8 cellular contexts compared by ENCODE assay signal in genomic region chr11:8099291-8099899, GRCh38. TPM values are rescaled to one million over a fixed set of nuclear protein-coding genes. Genes with fewer than 3 reads are reported as not detected.
DNase-seq lines count a peak whose midpoint lies in the region; ATAC-seq, FAIRE-seq and TF ChIP-seq lines count a peak whose summit lies in the region.

No MANE protein-coding gene starts in this region.

- peak; percentile 82 to 92 for ATAC-seq in A549
- ATAC-seq in psoas muscle: peak; percentile 73 to 91 (median 76)
- no peak for ATAC-seq in HG02938 (IDR thresholded peaks at IDR 0.05; ENCODE audit: unreplicated experiment)

- H3K4me2 ChIP-seq in A549: no peak overlapping the region

- no peaks in the 10 kb centered on the region for H3K9me3 Mint-ChIP-seq in activated naive CD4-positive, alpha-beta T cell treated with anti-CD3 and anti-CD28 coated beads, Interleukin-2, amount 10 ng/mL, durations not matched to agents 7 days and 5 days

- CTCF ChIA-PET in A549 (lab: Yijun Ruan, JAX): interaction anchor here (0.6 to 30.1 kb wide), 53 partner anchors 10 to 1003 kb away, joined by 3 to 644 read pairs (median 5); partner anchors contain the start of genes EIF3F and TUB
- CTCF ChIA-PET in activated naive CD4-positive, alpha-beta T cell treated with anti-CD3 and anti-CD28 coated beads, Interleukin-2, amount 10 ng/mL, durations not matched to agents 7 days and 5 days (lab: Charles Lee): interaction anchor here (0.6 to 16.1 kb wide), 29 partner anchors 9 to 468 kb away, joined by 3 to 217 read pairs (median 4); partner anchors contain the start of gene EIF3F

- peak; percentile 56 to 80 for DNase-seq in A549 (ENCODE audit: low read depth in 1 of 2, low spot score in 1 of 2)
- DNase-seq in HT-29 (ENCODE audit: low spot score): peak; percentile 94
- peak; percentile 21 to 54 for DNase-seq in SJSA1 (ENCODE audit: low read depth in 1 of 2, low spot score in 2 of 2)
- peak; percentile 83 for DNase-seq in activated naive CD4-positive, alpha-beta T cell treated with anti-CD3 and anti-CD28 coated beads, Interleukin-2, amount 10 ng/mL, durations not matched to agents 7 days and 5 days
- DNase-seq in head of caudate nucleus: peak in 41 of 42 donors; percentile 69 to 94 (median 85)
- peak; percentile 77 to 85 for DNase-seq in psoas muscle

- H3K27me3 ChIP-seq in SJSA1 (replicated peaks): no peaks in the 10 kb centered on the region
- no peaks in the 10 kb centered on the region for H3K27me3 ChIP-seq in psoas muscle (ENCODE audit: insufficient read depth in 3 of 3, low read length in 2 of 3)

- FAIRE-seq in A549 (lab: Jason Lieb, UNC): peak; percentile 73

- H3K36me3 Mint-ChIP-seq in activated naive CD4-positive, alpha-beta T cell treated with anti-CD3 and anti-CD28 coated beads, Interleukin-2, amount 10 ng/mL, durations not matched to agents 7 days and 5 days: no peaks in the 10 kb centered on the region

- no peak overlapping the region for H3K27ac Mint-ChIP-seq in activated naive CD4-positive, alpha-beta T cell treated with anti-CD3 and anti-CD28 coated beads, Interleukin-2, amount 10 ng/mL, durations not matched to agents 7 days and 5 days

- TF ChIP-seq POLR2A in A549 (IDR thresholded peaks at IDR 0.05; ENCODE audit: low read length): no peak

- H3K9me3 ChIP-seq in A549 (no peaks in the 10 kb centered on the region), SJSA1 (replicated peaks) (no peaks in the 10 kb centered on the region), psoas muscle (no peaks in the 10 kb centered on the region)

- H3K27ac ChIP-seq in A549 (no peak overlapping the region), SJSA1 (no peak overlapping the region), psoas muscle (no peak overlapping the region)

- intact Hi-C loops in head of caudate nucleus (cut with DNase I): no loop called here
- intact Hi-C loops in psoas muscle (cut with DNase I): loop anchor here in 1 of 2 donors (1.0 to 5.0 kb wide), 3 partner anchors 66 to 1002 kb away; no protein-coding TSS in a partner anchor

- POLR2A ChIA-PET in A549 (lab: Yijun Ruan, JAX): interaction anchor here (1.0 to 1.2 kb wide), 3 partner anchors 66 to 112 kb away, joined by 4 to 5 read pairs (median 4); partner anchors contain the start of gene EIF3F

- H3K27me3 Mint-ChIP-seq in activated naive CD4-positive, alpha-beta T cell treated with anti-CD3 and anti-CD28 coated beads, Interleukin-2, amount 10 ng/mL, durations not matched to agents 7 days and 5 days: no peaks in the 10 kb centered on the region

- no peak for TF ChIP-seq EP300 in A549 (IDR thresholded peaks at IDR 0.05)

- H3K4me3 ChIP-seq in A549 (no peak overlapping the region), SJSA1 (no peak overlapping the region), psoas muscle (no peak overlapping the region)

- 34% methylated on average over 3 of the region's 3 CpGs for WGBS in A549 (ENCODE audit: missing lambda C conversion rate)
- 46 to 57% (median 48%) methylated on average over 3 of the region's 3 CpGs for WGBS in psoas muscle, 3 donors

- TF ChIP-seq RAD21 in A549 (conservative IDR thresholded peaks at IDR 0.05 in 1 of 2, IDR thresholded peaks at IDR 0.05 in 1 of 2): peak; percentile 86

- no peaks in the 10 kb centered on the region for H3K4me1 Mint-ChIP-seq in activated naive CD4-positive, alpha-beta T cell treated with anti-CD3 and anti-CD28 coated beads, Interleukin-2, amount 10 ng/mL, durations not matched to agents 7 days and 5 days

- no peak overlapping the region for H3K4me3 Mint-ChIP-seq in activated naive CD4-positive, alpha-beta T cell treated with anti-CD3 and anti-CD28 coated beads, Interleukin-2, amount 10 ng/mL, durations not matched to agents 7 days and 5 days

- H3K4me1 ChIP-seq in A549: no peaks in the 10 kb centered on the region
- no peaks in the 10 kb centered on the region for H3K4me1 ChIP-seq in SJSA1 (replicated peaks)
- H3K4me1 ChIP-seq in psoas muscle: no peaks in the 10 kb centered on the region

- TF ChIP-seq CTCF in A549 (IDR thresholded peaks at IDR 0.05): peak; percentile 85
- TF ChIP-seq CTCF in GM12873 (IDR thresholded peaks at IDR 0.05; ENCODE audit: insufficient read depth, low read depth, low read length, missing control alignments): peak; percentile 76
- TF ChIP-seq CTCF in psoas muscle (IDR thresholded peaks at IDR 0.05): peak; percentile 83

- H3K36me3 ChIP-seq in SJSA1 (no peaks in the 10 kb centered on the region), psoas muscle (ENCODE audit: insufficient read depth in 1 of 2, low read depth in 1 of 2) (peaks cover 0 to 5% of the 10 kb centered on the region in 2 donors)

TF ChIP-seq in A549, 52 proteins besides CTCF, POLR2A, EP300 and RAD21:
- no peak for TF ChIP-seq HDAC2 (IDR thresholded peaks at IDR 0.05)
- no peak for TF ChIP-seq ZNF302 (CRISPR knock-in tag; IDR thresholded peaks at IDR 0.05)
- TF ChIP-seq FOXS1 (CRISPR knock-in tag; IDR thresholded peaks at IDR 0.05): no peak
- no peak for TF ChIP-seq FOSB (CRISPR knock-in tag; IDR thresholded peaks at IDR 0.05)
- peak; percentile 74 for TF ChIP-seq SMC3 (IDR thresholded peaks at IDR 0.05)
- no peak for TF ChIP-seq EHMT2 (IDR thresholded peaks at IDR 0.05; ENCODE audit: low read depth)

RNA-seq across cellular contexts. Expression of gene TUB, which starts 18.4 kb away (rescaled TPM):
- polyA plus RNA-seq in A549 (2011; rRNA removed) (11.3 and 11.7 TPM in 2 replicates), A549 (2017; fragmentation: RNase III; extraction: RNeasy Plus Mini Kit Qiagen cat#74134 plus additional on column Dnase treatment) (12.5 to 13.2 TPM (median 12.8 TPM) in 3 replicates), psoas muscle (under 1 TPM; 0.25 to 0.51 (median 0.39) TPM)
- 7.8 and 10.0 TPM in 2 replicates for polyA plus RNA-seq in A549 (2012; cell fraction: cytosol; rRNA removed)
- polyA plus RNA-seq in A549 (2012; cell fraction: nucleus; rRNA removed): 11.7 and 17.0 TPM in 2 replicates
- 12.6 and 14.5 TPM in 2 replicates for polyA minus RNA-seq in A549 (2011; rRNA and poly(A)+ RNA removed)
- total RNA-seq in HT-29 (2014; rRNA removed; shearing (Covaris generic)): not detected in 2 replicates
- 2.3 and 3.0 TPM in 2 replicates for total RNA-seq in SJSA1 (2014; rRNA removed; shearing (Covaris generic))
- 1 to 10 TPM in 3 of 4 donors, under 1 TPM in 1; 0.91 to 4.6 (median 1.3) TPM for total RNA-seq in psoas muscle

Comparison
In these comparisons a context has a peak if more than half of its experiments do, and no peak if none do; other contexts are left out.
1. DNase-seq: peak in every context shown above with its lines; median percentile 94 in HT-29; 85 in head of caudate nucleus; 83 in activated naive CD4-positive, alpha-beta T cell treated with anti-CD3 and anti-CD28 coated beads, Interleukin-2, amount 10 ng/mL, durations not matched to agents 7 days and 5 days; 81 in psoas muscle; 68 in A549; 38 in SJSA1.